In genomic region chr3:65202395-65202794, GRCh38 we compare ENCODE assay signal across 21 cellular contexts.
"Had no signal": no experiment of that assay in that cellular context is flagged by ENCODE, and none has a peak within 500 bp of the region (broad histone marks: within the 10 kb centered on the region; RNA-seq: fewer than 3 reads in every experiment).

No MANE protein-coding gene starts in this region.

- H3K4me3 ChIP-seq: coronary artery, esophagus squamous epithelium, gastrocnemius medialis, heart right ventricle, left lung, lower lobe of right lung had no signal

- H3K9me3 Mint-ChIP-seq: endodermal cell had no signal

- H3K27me3 Mint-ChIP-seq: dendritic cell treated with granulocyte-macrophage colony-stimulating factor and Interleukin-4, amounts not matched to agents 40 ng/mL and 50 ng/mL, for 4 days; effector memory CD8-positive, alpha-beta T cell had no signal

- H3K27ac ChIP-seq: coronary artery, epithelial cell of prostate, esophagus squamous epithelium, gastrocnemius medialis, heart right ventricle, left lung, lower lobe of right lung had no signal

- DNase-seq: effector CD8-positive, alpha-beta T cell; effector memory CD8-positive, alpha-beta T cell; endodermal cell; erythroblast; esophagus squamous epithelium; foreskin fibroblast; foreskin melanocyte; gastrocnemius medialis; glutamatergic neuron; head of caudate nucleus; heart right ventricle; hippocampal formation; left cardiac atrium; left lung; left ventricle myocardium superior; lower lobe of right lung; mesenchymal stem cell; midbrain had no signal

- H3K36me3 ChIP-seq: esophagus squamous epithelium, gastrocnemius medialis, heart right ventricle, left lung, lower lobe of right lung had no signal

- H3K4me1 ChIP-seq: esophagus squamous epithelium, gastrocnemius medialis, heart right ventricle, left lung, lower lobe of right lung had no signal

- H3K27me3 ChIP-seq: esophagus squamous epithelium, gastrocnemius medialis, left lung had no signal

- H3K4me3 Mint-ChIP-seq: dendritic cell treated with granulocyte-macrophage colony-stimulating factor and Interleukin-4, amounts not matched to agents 40 ng/mL and 50 ng/mL, for 4 days; effector memory CD8-positive, alpha-beta T cell; endodermal cell had no signal

- H3K27ac Mint-ChIP-seq: dendritic cell treated with granulocyte-macrophage colony-stimulating factor and Interleukin-4, amounts not matched to agents 40 ng/mL and 50 ng/mL, for 4 days; effector memory CD8-positive, alpha-beta T cell; endodermal cell had no signal

- H3K9me3 ChIP-seq: esophagus squamous epithelium, lower lobe of right lung had no signal
